ENCODE assay signal across 8 cellular contexts in genomic region chr3:156483961-156484787, GRCh38.
A peak's percentile ranks its signal among the peaks of the same experiment; 100 is the strongest.
DNase-seq lines count a peak whose midpoint lies in the region; ATAC-seq lines count a peak whose summit lies in the region.

No MANE protein-coding gene starts in this region.

- in situ Hi-C loops in G401 (cut with HindIII; ENCODE audit: low sequenced_read_pairs) = no loop called here

- no peak overlapping the region for H3K4ac ChIP-seq in trophoblast cell (ENCODE audit: low read depth, low read length)

- DNase-seq in G401 (ENCODE audit: low spot score) = peak; percentile 41
- peak; percentile 92 for DNase-seq in LHCN-M2 (ENCODE audit: low read depth)
- no peak for DNase-seq in trophoblast cell
- DNase-seq in kidney glomerular epithelial cell (lab: John Stamatoyannopoulos, UW) = no peak
- no peak for DNase-seq in DMS79 (lab: John Stamatoyannopoulos, UW)

- H3K79me1 ChIP-seq in trophoblast cell (ENCODE audit: low read length) = no peaks in the 10 kb centered on the region

- H3K27me3 ChIP-seq in duodenal mucosa (ENCODE audit: control insufficient read depth in 1 of 2, insufficient read depth in 2 of 2, low read length in 2 of 2) (no peaks in the 10 kb centered on the region), trophoblast cell (ENCODE audit: insufficient read depth, low read length) (no peaks in the 10 kb centered on the region)

- H3K27ac ChIP-seq in duodenal mucosa (ENCODE audit: low read depth, low read length) (peak overlapping the region; percentile 28), trophoblast cell (ENCODE audit: low read depth, low read length) (peak overlapping the region; percentile 2)

- no peak overlapping the region for H3K23ac ChIP-seq in trophoblast cell (ENCODE audit: low read length)

- H4K91ac ChIP-seq in trophoblast cell (ENCODE audit: low read depth, low read length) = no peak overlapping the region

- no peak overlapping the region for H2BK5ac ChIP-seq in trophoblast cell (ENCODE audit: low read depth, low read length, poor library complexity)

- H2BK120ac ChIP-seq in trophoblast cell (ENCODE audit: insufficient read depth, low read length, poor library complexity) = no peak overlapping the region

- H3K4me3 ChIP-seq in duodenal mucosa (ENCODE audit: low read depth in 1 of 2, low read length in 2 of 2) (peak overlapping the region; percentile 23 to 31), trophoblast cell (ENCODE audit: low read depth, low read length) (no peak overlapping the region)

- no peak overlapping the region for H4K8ac ChIP-seq in trophoblast cell (ENCODE audit: low read depth, low read length)

- H4K12ac ChIP-seq in trophoblast cell (ENCODE audit: low read depth, low read length) = no peak overlapping the region

- H3K79me2 ChIP-seq in trophoblast cell (ENCODE audit: control insufficient read depth, insufficient read depth, low read length, poor library complexity) = no peaks in the 10 kb centered on the region

- no CpG with 5 or more reads among the region's 6 CpGs for WGBS in trophoblast cell (ENCODE audit: extremely low coverage, insufficient coverage, insufficient read length)

- H3K14ac ChIP-seq in trophoblast cell (ENCODE audit: low read length) = no peak overlapping the region

- no peak overlapping the region for H3K18ac ChIP-seq in trophoblast cell (ENCODE audit: low read length)

- ATAC-seq in GM21786 (IDR thresholded peaks at IDR 0.05; ENCODE audit: unreplicated experiment) = peak; percentile 86
- ATAC-seq in activated CD4-positive, CD25-positive, alpha-beta regulatory T cell treated with anti-CD3 and anti-CD28 coated beads, Interleukin-2, amount 50 U/mL, for 24 hours = peak; percentile 71 to 82

- H3K4me2 ChIP-seq in trophoblast cell (ENCODE audit: low read length) = no peak overlapping the region

- no peaks in the 10 kb centered on the region for H3K9me3 ChIP-seq in duodenal mucosa (ENCODE audit: control insufficient read depth in 1 of 2, low read length in 2 of 2)
- H3K9me3 ChIP-seq in trophoblast cell (ENCODE audit: insufficient read depth, low read depth, low read length) = no peaks in the 10 kb centered on the region

- H2BK12ac ChIP-seq in trophoblast cell (ENCODE audit: low read length) = no peak overlapping the region

- H3K4me1 ChIP-seq in duodenal mucosa (ENCODE audit: control insufficient read depth in 1 of 2, insufficient read depth in 2 of 2, low read length in 2 of 2) (peaks cover 7 to 14% of the 10 kb centered on the region in 2 donors), trophoblast cell (ENCODE audit: control insufficient read depth in 1 of 2, insufficient read depth in 2 of 2, low read length in 2 of 2) (peaks cover 0 to 3% of the 10 kb centered on the region in 2 experiments)

- no peaks in the 10 kb centered on the region for H3K36me3 ChIP-seq in duodenal mucosa (ENCODE audit: control insufficient read depth in 1 of 2, insufficient read depth in 2 of 2, low read length in 2 of 2)
- H3K36me3 ChIP-seq in trophoblast cell (ENCODE audit: control insufficient read depth in 1 of 2, insufficient read depth in 2 of 2, low read length in 2 of 2) = no peaks in the 10 kb centered on the region

- no peak overlapping the region for H2AK5ac ChIP-seq in trophoblast cell (ENCODE audit: low read length)

- H3K9ac ChIP-seq in duodenal mucosa (ENCODE audit: low read depth in 1 of 2, low read length in 2 of 2) = peak overlapping the region; percentile 28 to 38
- H3K9ac ChIP-seq in trophoblast cell (ENCODE audit: low read length) = no peak overlapping the region

- no peak overlapping the region for H2AFZ ChIP-seq in trophoblast cell (ENCODE audit: insufficient read depth, low read length, poor library complexity)

Comparison
In these comparisons a context has a peak if more than half of its experiments do, and no peak if none do; other contexts are left out.
1. DNase-seq: peak in G401 (single experiment) and LHCN-M2 (single experiment); none in trophoblast cell (0 of 2), kidney glomerular epithelial cell (single experiment) and DMS79 (single experiment).